14 cellular contexts compared by ENCODE assay signal in the genomic region with DNA sequence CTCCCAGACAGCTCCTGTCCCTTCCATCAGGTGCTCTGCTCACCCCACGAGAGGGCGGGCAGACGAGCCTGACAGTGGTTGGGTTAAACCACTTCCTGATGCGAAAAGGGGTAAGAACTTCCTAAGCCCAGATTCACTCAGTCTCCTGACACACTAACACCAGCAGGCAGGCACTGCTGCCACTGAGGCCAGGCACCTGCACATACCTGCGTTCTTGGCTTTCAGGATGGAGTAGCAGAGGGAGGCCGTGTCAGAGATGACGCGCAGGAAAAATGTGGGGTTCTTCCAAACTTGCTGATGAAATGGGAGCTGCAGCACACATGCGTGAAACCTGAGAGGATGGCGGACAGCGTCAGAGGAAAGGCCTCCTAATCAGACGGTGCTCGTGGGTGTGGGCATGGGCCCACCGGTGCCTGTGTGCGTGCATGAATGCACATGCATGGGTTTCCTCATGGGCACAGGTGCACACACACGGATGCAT. TPM values are rescaled to one million over a fixed set of nuclear protein-coding genes. Genes with fewer than 3 reads are reported as not detected.
DNase-seq lines count a peak whose midpoint lies in the region; ATAC-seq and TF ChIP-seq lines count a peak whose summit lies in the region.
"Had no signal": no experiment of that assay in that cellular context is flagged by ENCODE, and none has a peak within 500 bp of the region (broad histone marks: within the 10 kb centered on the region; RNA-seq: fewer than 3 reads in every experiment).

No MANE protein-coding gene starts in this region.

- ATAC-seq in HG03097 (IDR thresholded peaks at IDR 0.05; ENCODE audit: low FRiP score, unreplicated experiment): no peak
- no peak for ATAC-seq in GM21737 (IDR thresholded peaks at IDR 0.05; ENCODE audit: unreplicated experiment)
- ATAC-seq: psoas muscle had no signal

- intact Hi-C loops in vagina (cut with DNase I): no loop called here

- H3K27me3 ChIP-seq in effector memory CD4-positive, alpha-beta T cell (replicated peaks; ENCODE audit: control insufficient read depth, insufficient read depth, low read length, poor library complexity, severe bottlenecking): no peaks in the 10 kb centered on the region
- H3K27me3 ChIP-seq in vagina: no peaks in the 10 kb centered on the region
- H3K27me3 ChIP-seq: adrenal gland had no signal

- TF ChIP-seq CTCF in vagina (IDR thresholded peaks at IDR 0.05): no peak

- TF ChIP-seq POLR2A in erythroblast (IDR thresholded peaks at IDR 0.05; ENCODE audit: low read length): no peak
- no peak for TF ChIP-seq POLR2A in vagina (IDR thresholded peaks at IDR 0.05)

- peak; percentile 15 to 73 (median 52) for DNase-seq in stimulated activated naive CD4-positive, alpha-beta T cell (lab: John Stamatoyannopoulos, UW)
- DNase-seq in stimulated activated naive CD4-positive, alpha-beta T cell treated with Interleukin-2 at 50 U/mL for 16 hours (lab: John Stamatoyannopoulos, UW): no peak
- peak; percentile 42 for DNase-seq in activated T-cell treated with anti-CD3 and anti-CD28 coated beads for 1 hour (ENCODE audit: low read depth)
- peak; percentile 23 to 34 (median 25) for DNase-seq in effector memory CD4-positive, alpha-beta T cell
- DNase-seq in erythroblast (lab: John Stamatoyannopoulos, UW): no peak
- no peak for DNase-seq in vagina (ENCODE audit: extremely low spot score in 2 of 2)
- DNase-seq: adrenal gland, head of caudate nucleus, mammary epithelial cell, psoas muscle, SIG-M5 had no signal

- peaks cover 16% of the 10 kb centered on the region for H3K4me1 ChIP-seq in effector memory CD4-positive, alpha-beta T cell (ENCODE audit: control insufficient read depth, insufficient read depth, low read length, poor library complexity, severe bottlenecking)
- no peaks in the 10 kb centered on the region for H3K4me1 ChIP-seq in vagina
- H3K4me1 ChIP-seq: adrenal gland, psoas muscle had no signal

- no peaks in the 10 kb centered on the region for H3K36me3 ChIP-seq in effector memory CD4-positive, alpha-beta T cell (ENCODE audit: control insufficient read depth, insufficient read depth, low read length)
- H3K36me3 ChIP-seq in vagina: no peaks in the 10 kb centered on the region
- H3K36me3 ChIP-seq: adrenal gland had no signal

- no peak overlapping the region for H3K27ac ChIP-seq in effector memory CD4-positive, alpha-beta T cell (ENCODE audit: insufficient read depth, low read length, poor library complexity, severe bottlenecking)
- no peak overlapping the region for H3K27ac ChIP-seq in vagina
- H3K27ac ChIP-seq: adrenal gland, psoas muscle had no signal

- H3K9me3 ChIP-seq in effector memory CD4-positive, alpha-beta T cell (ENCODE audit: control insufficient read depth, low read length): no peaks in the 10 kb centered on the region
- no peaks in the 10 kb centered on the region for H3K9me3 ChIP-seq in vagina
- H3K9me3 ChIP-seq: adrenal gland, psoas muscle had no signal

- H3K4me3 ChIP-seq in effector memory CD4-positive, alpha-beta T cell (ENCODE audit: insufficient read depth, low read depth, low read length, poor library complexity, severe bottlenecking): peak overlapping the region; percentile 39
- no peak overlapping the region for H3K4me3 ChIP-seq in vagina
- H3K4me3 ChIP-seq: adrenal gland, psoas muscle had no signal

RNA-seq across cellular contexts. Expression of a gene that starts 29.9 kb away (rescaled TPM):
- total RNA-seq in vagina: not detected
- total RNA-seq: adrenal gland, dermis microvascular lymphatic vessel endothelial cell, mammary epithelial cell, psoas muscle had no signal

RNA-seq across cellular contexts. Expression of a gene that starts 39.7 kb away (rescaled TPM):
- total RNA-seq in vagina: not detected
- total RNA-seq: dermis microvascular lymphatic vessel endothelial cell, mammary epithelial cell, psoas muscle had no signal

RNA-seq across cellular contexts. Expression of a gene that starts 53.7 kb away (rescaled TPM):
- total RNA-seq in vagina: not detected
- total RNA-seq: adrenal gland, dermis microvascular lymphatic vessel endothelial cell, mammary epithelial cell, psoas muscle had no signal

Comparison
In these comparisons a context has a peak if more than half of its experiments do, and no peak if none do; other contexts are left out.
1. DNase-seq: peak in stimulated activated naive CD4-positive, alpha-beta T cell (6 of 6), activated T-cell treated with anti-CD3 and anti-CD28 coated beads for 1 hour (single experiment) and effector memory CD4-positive, alpha-beta T cell (3 of 3); none in stimulated activated naive CD4-positive, alpha-beta T cell treated with Interleukin-2 at 50 U/mL for 16 hours (single experiment), erythroblast (0 of 2) and vagina (0 of 2).